ENCODE assay signal across 8 cellular contexts in the genomic region with DNA sequence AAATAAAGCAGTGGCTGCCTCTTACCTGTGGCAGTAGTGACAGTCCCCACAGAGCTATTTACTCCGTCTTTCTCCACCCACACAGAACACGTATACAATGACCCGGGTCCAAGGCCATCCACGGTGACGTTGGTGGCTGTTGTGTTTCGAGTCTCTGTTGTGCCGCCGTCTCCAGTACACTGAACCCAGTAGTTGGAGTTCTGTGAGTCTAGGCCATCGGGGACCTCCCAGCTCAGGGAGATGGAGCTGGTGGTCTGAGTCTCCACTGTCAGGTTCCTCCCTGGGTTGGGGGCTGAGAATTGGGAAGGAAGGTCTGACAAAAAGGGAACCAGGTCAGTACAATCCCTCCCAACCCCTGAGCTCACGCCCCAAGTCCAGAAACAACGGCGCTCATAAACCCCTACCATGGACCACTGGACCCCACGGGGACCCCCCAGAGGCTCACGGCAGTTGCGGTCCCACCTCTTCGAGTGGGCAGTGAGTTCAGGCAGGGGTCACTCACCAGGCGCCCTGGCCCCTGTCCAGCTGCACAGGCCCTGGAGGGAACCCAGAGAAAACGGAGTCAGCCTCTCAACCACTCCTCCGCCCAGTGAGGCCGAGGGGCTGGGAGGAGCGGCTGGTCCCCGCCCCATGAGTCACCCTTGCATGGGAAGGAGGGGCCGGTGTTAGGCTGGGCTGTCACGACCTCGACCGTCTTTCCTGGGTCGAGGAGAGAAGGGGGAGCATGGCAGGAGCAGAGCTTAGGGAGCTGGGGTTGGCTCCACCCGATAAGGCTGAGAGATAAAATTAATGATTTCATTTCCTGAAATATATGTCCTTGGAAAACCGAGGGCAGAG. TPM values are rescaled to one million over a fixed set of nuclear protein-coding genes. Genes with fewer than 3 reads are reported as not detected.
A peak's percentile ranks its signal among the peaks of the same experiment; 100 is the strongest.
DNase-seq lines count a peak whose midpoint lies in the region; ATAC-seq and TF ChIP-seq lines count a peak whose summit lies in the region.

No MANE protein-coding gene starts in this region.

- peak; percentile 92 to 95 for TF ChIP-seq POLR2A in Peyer's patch (IDR thresholded peaks at IDR 0.05)

- TF ChIP-seq CTCF in Peyer's patch (IDR thresholded peaks at IDR 0.05), result no peak

- 25% methylated on average over 29 of the region's 29 CpGs for WGBS in right cardiac atrium

- peak; percentile 89 for DNase-seq in HCEC 1CT
- DNase-seq in Peyer's patch, result peak in 2 of 3 donors; percentile 92 to 95
- DNase-seq in amniotic stem cell (lab: John Stamatoyannopoulos, UW), result peak; percentile 75
- peak; percentile 91 to 93 (median 93) for DNase-seq in right cardiac atrium
- peak; percentile 78 for DNase-seq in retina
- no peak for DNase-seq in effector CD4-positive, alpha-beta T cell
- DNase-seq in NCI-H524 treated with DMSO at 0.1 percent for 48 hours (lab: John Stamatoyannopoulos, UW), result no peak

- H3K9me3 ChIP-seq in Peyer's patch (no peaks in the 10 kb centered on the region), right cardiac atrium (ENCODE audit: control insufficient read depth, low read length) (no peaks in the 10 kb centered on the region)

- H3K27me3 ChIP-seq in ACC112 (ENCODE audit: insufficient read depth, low read length) (no peaks in the 10 kb centered on the region), Peyer's patch (no peaks in the 10 kb centered on the region), right cardiac atrium (ENCODE audit: control insufficient read depth, insufficient read depth) (no peaks in the 10 kb centered on the region)

- peak; percentile 97 to 99 for ATAC-seq in right cardiac atrium

- peak overlapping the region; percentile 35 for H3K4me3 ChIP-seq in ACC112 (ENCODE audit: low read depth, low read length)
- H3K4me3 ChIP-seq in Peyer's patch, result peak overlapping the region in 3 of 4 donors; percentile 21 to 61 (median 54)
- no peak overlapping the region for H3K4me3 ChIP-seq in right cardiac atrium (ENCODE audit: low read length)

- H3K4me1 ChIP-seq in ACC112 (ENCODE audit: control insufficient read depth, insufficient read depth, low read length, unreplicated experiment) (peaks cover 23% of the 10 kb centered on the region), Peyer's patch (peaks cover 0 to 16% (median 0%) of the 10 kb centered on the region in 4 donors), right cardiac atrium (ENCODE audit: control insufficient read depth, insufficient read depth, low read length) (peaks cover 4% of the 10 kb centered on the region)

- intact Hi-C loops in right cardiac atrium (cut with DNase I), result no loop called here

- no peak overlapping the region for H2AFZ ChIP-seq in ACC112 (ENCODE audit: low read length, unreplicated experiment)

- H3K36me3 ChIP-seq in ACC112 (ENCODE audit: insufficient read depth, low read length) (no peaks in the 10 kb centered on the region), Peyer's patch (peaks cover 0 to 37% (median 0%) of the 10 kb centered on the region in 3 donors)

- no peaks in the 10 kb centered on the region for H3K79me2 ChIP-seq in ACC112 (ENCODE audit: control insufficient read depth, insufficient read depth, low read length, unreplicated experiment)

- H3K27ac ChIP-seq in ACC112 (ENCODE audit: low read depth, low read length), result peak overlapping the region; percentile 19; the same call in 1 of the 2 replicates
- H3K27ac ChIP-seq in Peyer's patch, result peak overlapping the region in 3 of 4 donors; percentile 85 to 94 (median 91)
- no peak overlapping the region for H3K27ac ChIP-seq in right cardiac atrium (ENCODE audit: low read length)

RNA-seq across cellular contexts. Expression of a gene that starts 2.4 kb away (rescaled TPM):
- total RNA-seq in Peyer's patch, result 100 to 1,000 TPM in 3 of 4 donors, 10 to 100 TPM in 1; 26.4 to 261 (median 246) TPM
- total RNA-seq in right cardiac atrium, result 1 to 10 TPM in 2 of 4 donors, under 1 TPM in 2; 0.14 to 3.1 (median 0.75) TPM
- 0.72 TPM for polyA plus RNA-seq in right cardiac atrium

RNA-seq across cellular contexts. Expression of a gene that starts 21.7 kb away (rescaled TPM):
- total RNA-seq in Peyer's patch (10 to 100 TPM in 3 of 4 donors, 1 to 10 TPM in 1; 9.1 to 39.8 (median 15.1) TPM), right cardiac atrium (1 to 10 TPM in 3 of 4 donors, under 1 TPM in 1; 0.80 to 2.1 (median 1.3) TPM)
- 1.6 TPM for polyA plus RNA-seq in right cardiac atrium

RNA-seq across cellular contexts. Expression of a gene that starts 26.8 kb away (rescaled TPM):
- total RNA-seq in Peyer's patch (under 1 TPM in 2 of 4 donors, not detected in 2; 0.70 to 0.94 TPM), right cardiac atrium (1 to 10 TPM in 1 of 4 donors, not detected in 3; 1.3 TPM)
- polyA plus RNA-seq in right cardiac atrium, result 0.09 TPM

RNA-seq across cellular contexts. Expression of a gene that starts 40.5 kb away (rescaled TPM):
- total RNA-seq in Peyer's patch (under 1 TPM in 1 of 4 donors, not detected in 3; 0.40 TPM), right cardiac atrium (1 to 10 TPM in 3 of 4 donors, under 1 TPM in 1; 0.56 to 1.6 (median 1.3) TPM)
- 2.9 TPM for polyA plus RNA-seq in right cardiac atrium

RNA-seq across cellular contexts. Expression of a gene that starts 49.4 kb away (rescaled TPM):
- total RNA-seq in Peyer's patch (not detected), right cardiac atrium (1,000 to 10,000 TPM; 1,638 to 3,997 (median 2,736) TPM)
- 8,501 TPM for polyA plus RNA-seq in right cardiac atrium

Comparison
In these comparisons a context has a peak if more than half of its experiments do, and no peak if none do; other contexts are left out.
1. DNase-seq: peak in HCEC 1CT (single experiment), Peyer's patch (2 of 3), amniotic stem cell (single experiment), right cardiac atrium (3 of 3) and retina (single experiment); none in effector CD4-positive, alpha-beta T cell (single experiment) and NCI-H524 treated with DMSO at 0.1 percent for 48 hours (single experiment).
2. RNA of a gene that starts 2.4 kb away (total RNA-seq): 26.4 to 261 TPM in Peyer's patch; 0.14 to 3.1 TPM in right cardiac atrium; every median in the first group is over 4 times any median in the second.